ENCODE assay signal across 21 cellular contexts in genomic region chr6:56816393-56816792, GRCh38.
DNase-seq lines count a peak whose midpoint lies in the region; ATAC-seq and TF ChIP-seq lines count a peak whose summit lies in the region.
"Had no signal": no experiment of that assay in that cellular context is flagged by ENCODE, and none has a peak within 500 bp of the region (broad histone marks: within the 10 kb centered on the region; RNA-seq: fewer than 3 reads in every experiment).

No MANE protein-coding gene starts in this region.

- H3K9me3 ChIP-seq in right atrium auricular region: no peaks in the 10 kb centered on the region
- H3K9me3 ChIP-seq: body of pancreas, lower lobe of right lung, suprapubic skin, uterus had no signal

- H3K9me2 ChIP-seq in GM23338 (ENCODE audit: insufficient read depth): no peaks in the 10 kb centered on the region

- peaks cover 99% of the 10 kb centered on the region for H3K79me2 ChIP-seq in GM23338 (replicated peaks; ENCODE audit: insufficient read depth)

- ATAC-seq in GM23338: no peak
- ATAC-seq: body of pancreas had no signal

- H2AFZ ChIP-seq in GM23338: no peak overlapping the region

- peak overlapping the region; percentile 8 for H3K4me3 Mint-ChIP-seq in Calu3 (ENCODE audit: low read depth, unreplicated experiment)
- H3K4me3 Mint-ChIP-seq in GM23338: no peak overlapping the region
- H3K4me3 Mint-ChIP-seq: activated B cell treated with CpG ODN at 0.5 μM for 24 hours, IgD-negative memory B cell, neural crest cell had no signal

- H3K27ac Mint-ChIP-seq in Calu3 (ENCODE audit: unreplicated experiment): peak overlapping the region; percentile 2
- H3K27ac Mint-ChIP-seq in GM23338: no peak overlapping the region
- H3K27ac Mint-ChIP-seq: activated B cell treated with CpG ODN at 0.5 μM for 24 hours, IgD-negative memory B cell, progenitor cell of endocrine pancreas had no signal

- peaks cover 4% of the 10 kb centered on the region; the same call in 1 of the 2 replicates for H3F3A ChIP-seq in GM23338 (replicated peaks; ENCODE audit: low read depth)

- no peak overlapping the region for H3K4me2 ChIP-seq in GM23338

- H3K9me3 Mint-ChIP-seq in Calu3 (ENCODE audit: low read depth, unreplicated experiment) (no peaks in the 10 kb centered on the region), GM23338 (no peaks in the 10 kb centered on the region)
- H3K9me3 Mint-ChIP-seq: activated B cell treated with CpG ODN at 0.5 μM for 24 hours, IgD-negative memory B cell, neural crest cell had no signal

- no peak for TF ChIP-seq CTCF in Calu3 (IDR thresholded peaks at IDR 0.05; ENCODE audit: unreplicated experiment)
- no peak for TF ChIP-seq CTCF in GM23338 (conservative IDR thresholded peaks at IDR 0.05; ENCODE audit: low read depth in 2 of 2)
- no peak for TF ChIP-seq CTCF in right atrium auricular region (IDR thresholded peaks at IDR 0.05)

- H3K4me1 ChIP-seq in GM23338 (ENCODE audit: insufficient read depth) (peaks cover 43% of the 10 kb centered on the region), right atrium auricular region (peaks cover 0 to 34% of the 10 kb centered on the region in 2 donors)
- H3K4me1 ChIP-seq: body of pancreas, lower lobe of right lung, suprapubic skin, uterus had no signal

- no peaks in the 10 kb centered on the region for H3K36me3 ChIP-seq in GM23338 (ENCODE audit: insufficient read depth)
- no peaks in the 10 kb centered on the region for H3K36me3 ChIP-seq in right atrium auricular region
- H3K36me3 ChIP-seq: lower lobe of right lung, suprapubic skin, uterus had no signal

- peaks cover 48% of the 10 kb centered on the region for H3K4me1 Mint-ChIP-seq in Calu3 (ENCODE audit: low read depth, unreplicated experiment)
- H3K4me1 Mint-ChIP-seq in GM23338: peaks cover 43% of the 10 kb centered on the region
- H3K4me1 Mint-ChIP-seq: activated B cell treated with CpG ODN at 0.5 μM for 24 hours had no signal

- no peaks in the 10 kb centered on the region for H3K27me3 ChIP-seq in GM23338 (ENCODE audit: insufficient read depth)
- H3K27me3 ChIP-seq in right atrium auricular region: no peaks in the 10 kb centered on the region
- H3K27me3 ChIP-seq: body of pancreas, suprapubic skin, uterus had no signal

- no peaks in the 10 kb centered on the region for H3K27me3 Mint-ChIP-seq in Calu3 (ENCODE audit: unreplicated experiment)
- H3K27me3 Mint-ChIP-seq in GM23338 (ENCODE audit: insufficient read depth, low read depth, poor library complexity): no peaks in the 10 kb centered on the region
- H3K27me3 Mint-ChIP-seq: activated B cell treated with CpG ODN at 0.5 μM for 24 hours, IgD-negative memory B cell had no signal

- H4K20me1 ChIP-seq in GM23338 (replicated peaks; ENCODE audit: insufficient read depth): peaks cover 26% of the 10 kb centered on the region

- H3K36me3 Mint-ChIP-seq in Calu3 (ENCODE audit: insufficient read depth, unreplicated experiment) (no peaks in the 10 kb centered on the region), GM23338 (ENCODE audit: low read depth) (no peaks in the 10 kb centered on the region)
- H3K36me3 Mint-ChIP-seq: IgD-negative memory B cell had no signal

- H3K27ac ChIP-seq in GM23338 (ENCODE audit: low read depth) (0 out of 2 replicates have a peak overlapping the region, but pooled peaks have one; percentile 26), right atrium auricular region (peak overlapping the region; percentile 66 to 86)
- H3K27ac ChIP-seq: body of pancreas, C4-2B, lower lobe of right lung, skin epidermis, suprapubic skin, uterus had no signal

- no peak overlapping the region for H3K4me3 ChIP-seq in GM23338
- no peak overlapping the region for H3K4me3 ChIP-seq in right atrium auricular region
- H3K4me3 ChIP-seq: body of pancreas, lower lobe of right lung, skin epidermis, suprapubic skin, uterus had no signal

- peak; percentile 20 for DNase-seq in Calu3
- DNase-seq in GM23338 (ENCODE audit: low spot score): no peak
- peak; percentile 54 for DNase-seq in NCI-H524 treated with DMSO at 0.1 percent for 48 hours (lab: John Stamatoyannopoulos, UW)
- no peak for DNase-seq in right atrium auricular region (ENCODE audit: low spot score)
- no peak for DNase-seq in activated T-cell treated with anti-CD3 and anti-CD28 coated beads, Interleukin-2, amount 50 U/mL, for 1 hour
- DNase-seq in kidney glomerular epithelial cell (lab: John Stamatoyannopoulos, UW): no peak
- DNase-seq in NCI-H510A treated with DMSO at 0.1 percent for 48 hours (lab: John Stamatoyannopoulos, UW): no peak
- DNase-seq: activated B cell treated with CpG ODN at 0.5 μM for 24 hours; activated CD4-positive, alpha-beta T cell treated with anti-CD3 and anti-CD28 coated beads, Interleukin-2, amount 50 U/mL, for 48 hours; activated gamma-delta T cell treated with Interleukin-2 at 50 U/mL for 16 hours; body of pancreas; head of caudate nucleus; lower lobe of right lung; stimulated activated CD4-positive, alpha-beta T cell treated with anti-CD3 and anti-CD28 coated beads, Interleukin-1b, Interleukin-23, amount 100 ng/mL, for 48 hours; uterus had no signal

- BruUV-seq in Calu3 (replicated peaks; lab: Mats Ljungman, UMichigan): no TSS peak

- intact Hi-C loops in Calu3 (cut with micrococcal nuclease; ENCODE audit: unreplicated experiment): loop anchor here (2.0 kb wide), 1 partner anchor 24 kb away; no protein-coding TSS in a partner anchor

- CTCF ChIA-PET in Calu3 (lab: Charles Lee): interaction anchor here (0.7 kb wide), 1 partner anchor 20 kb away, joined by 4 read pairs; no protein-coding TSS in a partner anchor

TF ChIP-seq in GM23338, 12 proteins besides CTCF, POLR2A, EP300 and RAD21:
- TF ChIP-seq ZNF331 (CRISPR knock-in tag; IDR thresholded peaks at IDR 0.05; ENCODE audit: low read depth): no peak
- no peak for TF ChIP-seq POLR2AphosphoS5 (IDR thresholded peaks at IDR 0.05; ENCODE audit: low read depth)
- TF ChIP-seq NANOG (IDR thresholded peaks at IDR 0.05; ENCODE audit: borderline replicate concordance): no peak
- TF ChIP-seq EZH2 (IDR thresholded peaks at IDR 0.05; ENCODE audit: low read depth, unreplicated experiment): no peak
- TF ChIP-seq ZNF114 (CRISPR knock-in tag; IDR thresholded peaks at IDR 0.05): no peak

Comparison
In these comparisons a context has a peak if more than half of its experiments do, and no peak if none do; other contexts are left out.
1. DNase-seq: peak in Calu3 (single experiment) and NCI-H524 treated with DMSO at 0.1 percent for 48 hours (single experiment); none in GM23338 (single experiment), right atrium auricular region (single experiment), activated T-cell treated with anti-CD3 and anti-CD28 coated beads, Interleukin-2, amount 50 U/mL, for 1 hour (single experiment), kidney glomerular epithelial cell (single experiment) and NCI-H510A treated with DMSO at 0.1 percent for 48 hours (single experiment).